8 cellular contexts compared by ENCODE assay signal in genomic region chr7:142632291-142633134, GRCh38.
DNase-seq lines count a peak whose midpoint lies in the region; ATAC-seq and TF ChIP-seq lines count a peak whose summit lies in the region.

No MANE protein-coding gene starts in this region.

- H3K27ac ChIP-seq in neutrophil, result no peak overlapping the region

- H3K4me3 ChIP-seq in fibroblast of pulmonary artery (replicated peaks; ENCODE audit: low read depth, low read length), result no peak overlapping the region
- no peak overlapping the region for H3K4me3 ChIP-seq in neutrophil (ENCODE audit: low read depth in 1 of 2, low read length in 1 of 2)

- no peaks in the 10 kb centered on the region for H3K27me3 ChIP-seq in neutrophil

- H3K36me3 ChIP-seq in neutrophil, result no peaks in the 10 kb centered on the region

- peak; percentile 95 for ATAC-seq in GM21447 (IDR thresholded peaks at IDR 0.05; ENCODE audit: unreplicated experiment)

- TF ChIP-seq CTCF in fibroblast of pulmonary artery (IDR thresholded peaks at IDR 0.05; ENCODE audit: low read length, missing control alignments) (peak; percentile 73), neutrophil (IDR thresholded peaks at IDR 0.05) (peak; percentile 53)

- no peaks in the 10 kb centered on the region for H3K9me3 ChIP-seq in neutrophil

- peak; percentile 67 for DNase-seq in EH (ENCODE audit: low read depth)
- peak; percentile 97 for DNase-seq in HT-29 (ENCODE audit: low spot score)
- peak; percentile 68 for DNase-seq in OCI-M1 (lab: John Stamatoyannopoulos, UW)
- DNase-seq in activated T-cell treated with anti-CD3 and anti-CD28 coated beads, Interleukin-2, amount 50 U/mL, for 48 hours, result peak; percentile 66 to 72
- peak; percentile 72 for DNase-seq in fibroblast of pulmonary artery (ENCODE audit: low read depth)
- peak; percentile 62 for DNase-seq in ureter (ENCODE audit: low spot score)

- H3K4me1 ChIP-seq in neutrophil (ENCODE audit: control insufficient read depth in 1 of 2, insufficient read depth in 1 of 2, low read depth in 1 of 2, low read length in 1 of 2), result no peaks in the 10 kb centered on the region
